In the genomic region with DNA sequence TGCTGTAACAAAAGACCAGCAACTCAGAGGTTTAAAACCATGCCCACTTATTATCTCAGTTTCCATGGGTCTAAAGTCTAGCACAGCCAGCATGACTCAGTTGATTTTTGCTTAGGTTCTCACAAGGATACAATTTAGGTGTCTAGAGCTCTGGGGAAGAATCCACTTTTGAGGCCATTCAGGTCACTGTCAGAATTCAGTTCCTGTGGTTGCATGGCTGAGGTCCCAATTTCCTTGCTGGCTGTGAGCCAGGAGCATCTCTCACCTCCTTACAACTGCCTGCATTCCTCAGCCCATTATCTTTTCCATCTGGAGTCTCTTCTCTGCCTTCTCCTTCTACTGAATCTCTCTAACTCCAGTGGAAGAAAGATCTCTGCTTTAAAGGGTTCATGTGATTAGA, we compare ENCODE assay signal across 10 cellular contexts.
"Had no signal": no experiment of that assay in that cellular context is flagged by ENCODE, and none has a peak within 500 bp of the region (broad histone marks: within the 10 kb centered on the region; RNA-seq: fewer than 3 reads in every experiment).

No MANE protein-coding gene starts in this region.

- H3K4me3 ChIP-seq: thoracic aorta had no signal

- ATAC-seq: activated CD4-positive, alpha-beta T cell treated with anti-CD3 and anti-CD28 coated beads for 36 hours; activated CD8-positive, alpha-beta T cell treated with anti-CD3 and anti-CD28 coated beads, Interleukin-2, amount 10 ng/mL, durations not matched to agents 7 days and 5 days; activated naive CD8-positive, alpha-beta T cell treated with anti-CD3 and anti-CD28 coated beads, Interleukin-2, amount 50 U/mL, for 24 hours had no signal

- DNase-seq: activated CD4-positive, alpha-beta T cell treated with anti-CD3 and anti-CD28 coated beads for 36 hours; activated CD8-positive, alpha-beta memory T cell treated with anti-CD3 and anti-CD28 coated beads, Interleukin-2, amount 50 U/mL, for 48 hours; activated CD8-positive, alpha-beta T cell treated with anti-CD3 and anti-CD28 coated beads, Interleukin-2, amount 10 ng/mL, durations not matched to agents 7 days and 5 days; activated naive CD4-positive, alpha-beta T cell; activated naive CD8-positive, alpha-beta T cell treated with anti-CD3 and anti-CD28 coated beads, Interleukin-2, amount 50 U/mL, for 24 hours; nephron progenitor cell; stimulated activated CD4-positive, alpha-beta T cell treated with anti-CD3 and anti-CD28 coated beads, Interleukin-4, amount 100 ng/mL, for 24 hours; T-helper 1 cell; WERI-Rb-1 had no signal
